In the genomic region with DNA sequence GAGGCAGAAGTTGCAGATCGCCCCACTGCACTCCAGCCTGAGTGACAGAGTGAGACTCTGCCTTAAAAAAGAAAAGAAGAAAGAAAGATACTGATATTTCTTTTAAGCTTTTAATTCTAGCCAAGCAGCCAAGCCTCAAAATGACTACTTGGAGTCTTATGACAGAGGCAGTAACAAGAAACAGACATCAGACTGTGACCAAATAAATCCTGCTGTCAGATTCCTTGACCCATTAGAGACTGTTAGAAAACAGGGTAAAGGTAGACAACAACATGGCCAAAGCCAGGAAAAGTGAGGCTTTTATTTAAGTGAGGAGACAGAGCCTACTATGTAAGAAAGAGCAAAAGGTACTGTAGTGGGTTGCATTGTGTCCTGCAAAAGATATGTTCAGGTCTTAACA, we compare ENCODE assay signal across 29 cellular contexts.
"Had no signal": no experiment of that assay in that cellular context is flagged by ENCODE, and none has a peak within 500 bp of the region (broad histone marks: within the 10 kb centered on the region; RNA-seq: fewer than 3 reads in every experiment).

No MANE protein-coding gene starts in this region.

- H3K4me2 ChIP-seq: smooth muscle cell had no signal

- H3K9me3 ChIP-seq: esophagus muscularis mucosa, gastrocnemius medialis, neutrophil, prostate gland, right atrium auricular region, thyroid gland, upper lobe of right lung had no signal

- H3K27ac ChIP-seq: esophagus muscularis mucosa, gastrocnemius medialis, neutrophil, right atrium auricular region, thyroid gland, upper lobe of right lung had no signal

- H3K9me3 Mint-ChIP-seq: mesothelial cell of epicardium; nephron progenitor cell; stimulated activated memory B cell treated with anti-CD40 and anti-IgM and Interleukin-4, amounts not matched to agents 10 μg/mL and 1 μg/mL and 100 μg/mL, for 72 hours had no signal

- H3K4me1 Mint-ChIP-seq: activated T-helper 17 cell treated with anti-CD3 and anti-CD28 coated beads, Interleukin-2, amount 50 U/mL, for 72 hours; nephron progenitor cell; stimulated activated naive CD8-positive, alpha-beta T cell treated with anti-CD3 and anti-CD28 coated beads, Interleukin-15, amount 100 ng/mL, for 72 hours had no signal

- H3K36me3 ChIP-seq: gastrocnemius medialis, neutrophil, prostate gland, right atrium auricular region, thyroid gland, upper lobe of right lung had no signal

- H3K27me3 ChIP-seq: esophagus muscularis mucosa, gastrocnemius medialis, neutrophil, right atrium auricular region, thyroid gland, upper lobe of right lung had no signal

- H3K4me3 Mint-ChIP-seq: activated CD8-positive, alpha-beta T cell treated with anti-CD3 and anti-CD28 coated beads for 36 hours; activated T-cell treated with anti-CD3 and anti-CD28 coated beads, Interleukin-2, amount 50 U/mL, for 4 hours; activated T-helper 17 cell treated with anti-CD3 and anti-CD28 coated beads, Interleukin-2, amount 50 U/mL, for 72 hours; mesothelial cell of epicardium; naive B cell; nephron progenitor cell; stimulated activated memory B cell treated with anti-CD40 and anti-IgM and Interleukin-4, amounts not matched to agents 10 μg/mL and 1 μg/mL and 100 μg/mL, for 72 hours; stimulated activated naive CD8-positive, alpha-beta T cell treated with anti-CD3 and anti-CD28 coated beads, Interleukin-15, amount 100 ng/mL, for 72 hours had no signal

- H3K4me3 ChIP-seq: esophagus muscularis mucosa, gastrocnemius medialis, prostate gland, right atrium auricular region, smooth muscle cell, thyroid gland, upper lobe of right lung had no signal

- DNase-seq: activated CD4-positive, alpha-beta T cell treated with anti-CD3 and anti-CD28 coated beads for 1 hour; activated CD4-positive, alpha-beta T cell treated with anti-CD3 and anti-CD28 coated beads, Interleukin-2, amount 50 U/mL, for 1 hour; activated CD8-positive, alpha-beta T cell treated with anti-CD3 and anti-CD28 coated beads for 36 hours; activated gamma-delta T cell treated with Interleukin-2 at 50 U/mL for 16 hours; activated naive CD4-positive, alpha-beta T cell treated with anti-CD3 and anti-CD28 coated beads, Interleukin-2, amount 50 U/mL, for 16 hours; activated T-cell treated with anti-CD3 and anti-CD28 coated beads, Interleukin-2, amount 50 U/mL, for 4 hours; dermis blood vessel endothelial cell; effector CD4-positive, alpha-beta T cell; gastrocnemius medialis; hippocampal formation; kidney; left colon; naive B cell; nephron progenitor cell; stimulated activated CD4-positive, alpha-beta T cell treated with anti-CD3 and anti-CD28 coated beads, Interleukin-1b, Interleukin-23, amount 100 ng/mL, for 48 hours; stimulated activated CD4-positive, alpha-beta T cell treated with anti-CD3 and anti-CD28 coated beads, Interleukin-4, amount 100 ng/mL, for 4 hours; stimulated activated CD8-positive, alpha-beta memory T cell treated with anti-CD3 and anti-CD28 coated beads, Interleukin-4, amount 100 ng/mL, for 48 hours; stimulated activated naive CD8-positive, alpha-beta T cell treated with anti-CD3 and anti-CD28 coated beads, Interleukin-15, amount 100 ng/mL, for 72 hours; T-helper 2 cell; thyroid gland; upper lobe of right lung had no signal

- H3K4me1 ChIP-seq: gastrocnemius medialis, right atrium auricular region, upper lobe of right lung had no signal

- H3K27me3 Mint-ChIP-seq: activated CD8-positive, alpha-beta T cell treated with anti-CD3 and anti-CD28 coated beads for 36 hours; activated T-helper 17 cell treated with anti-CD3 and anti-CD28 coated beads, Interleukin-2, amount 50 U/mL, for 72 hours; naive B cell; stimulated activated memory B cell treated with anti-CD40 and anti-IgM and Interleukin-4, amounts not matched to agents 10 μg/mL and 1 μg/mL and 100 μg/mL, for 72 hours; stimulated activated naive CD8-positive, alpha-beta T cell treated with anti-CD3 and anti-CD28 coated beads, Interleukin-15, amount 100 ng/mL, for 72 hours had no signal

- H3K27ac Mint-ChIP-seq: activated CD8-positive, alpha-beta T cell treated with anti-CD3 and anti-CD28 coated beads for 36 hours; activated T-helper 17 cell treated with anti-CD3 and anti-CD28 coated beads, Interleukin-2, amount 50 U/mL, for 72 hours; nephron progenitor cell; stimulated activated memory B cell treated with anti-CD40 and anti-IgM and Interleukin-4, amounts not matched to agents 10 μg/mL and 1 μg/mL and 100 μg/mL, for 72 hours; stimulated activated naive CD8-positive, alpha-beta T cell treated with anti-CD3 and anti-CD28 coated beads, Interleukin-15, amount 100 ng/mL, for 72 hours had no signal
